In genomic region chr12:79454338-79454777, GRCh38 we compare ENCODE assay signal across 12 cellular contexts.
DNase-seq lines count a peak whose midpoint lies in the region; ATAC-seq and TF ChIP-seq lines count a peak whose summit lies in the region.
"Had no signal": no experiment of that assay in that cellular context is flagged by ENCODE, and none has a peak within 500 bp of the region (broad histone marks: within the 10 kb centered on the region; RNA-seq: fewer than 3 reads in every experiment).

No MANE protein-coding gene starts in this region.

- DNase-seq in DMS53 treated with DMSO at 0.1 percent for 48 hours (lab: John Stamatoyannopoulos, UW; ENCODE audit: unreplicated experiment) (peak; percentile 27), RWPE2 (ENCODE audit: low spot score) (no peak), epithelial cell of proximal tubule (ENCODE audit: low read depth) (peak; percentile 85), omental fat pad (ENCODE audit: low spot score) (no peak), AG08396 (ENCODE audit: low spot score) (no peak), NCI-H146 (lab: John Stamatoyannopoulos, UW) (no peak), C1 segment of cervical spinal cord (lab: John Stamatoyannopoulos, UW) (no peak)
- DNase-seq: activated CD4-positive, alpha-beta memory T cell treated with anti-CD3 and anti-CD28 coated beads, Interleukin-2, amount 10 ng/mL, durations not matched to agents 7 days and 5 days; glutamatergic neuron; SHP77 treated with DMSO at 0.1 percent for 48 hours had no signal

- H3K27me3 ChIP-seq in RWPE2 (ENCODE audit: insufficient read depth, poor library complexity, severe bottlenecking): no peaks in the 10 kb centered on the region

- H3K9me3 ChIP-seq in RWPE2 (ENCODE audit: severe bottlenecking): no peaks in the 10 kb centered on the region

- ATAC-seq in RWPE2 (ENCODE audit: low read depth) (peak; percentile 52), omental fat pad (ENCODE audit: low FRiP score) (peak; percentile 66), HG03175 (IDR thresholded peaks at IDR 0.05; ENCODE audit: unreplicated experiment) (no peak)
- ATAC-seq: GM12878 had no signal

- TF ChIP-seq CTCF in RWPE2 (IDR thresholded peaks at IDR 0.05; ENCODE audit: poor library complexity, severe bottlenecking): no peak
- no peak for TF ChIP-seq CTCF in epithelial cell of proximal tubule (conservative IDR thresholded peaks at IDR 0.05; ENCODE audit: low read depth, low read length)
- no peak for TF ChIP-seq CTCF in omental fat pad (IDR thresholded peaks at IDR 0.05)

- H3K4me1 ChIP-seq in RWPE2 (ENCODE audit: insufficient read depth, poor library complexity, severe bottlenecking): peaks cover 19% of the 10 kb centered on the region

- H3K27ac ChIP-seq in RWPE2 (ENCODE audit: poor library complexity, severe bottlenecking): no peak overlapping the region

- no peak overlapping the region for H3K4me3 ChIP-seq in RWPE2 (ENCODE audit: severe bottlenecking)
- H3K4me3 ChIP-seq in epithelial cell of proximal tubule (ENCODE audit: low read depth, low read length): peak overlapping the region; percentile 42
- H3K4me3 ChIP-seq: GM12878 had no signal

- H3K36me3 ChIP-seq in RWPE2 (ENCODE audit: low read depth): no peaks in the 10 kb centered on the region

Comparison
In these comparisons a context has a peak if more than half of its experiments do, and no peak if none do; other contexts are left out.
1. DNase-seq: peak in DMS53 treated with DMSO at 0.1 percent for 48 hours (single experiment) and epithelial cell of proximal tubule (single experiment); none in RWPE2 (single experiment), omental fat pad (single experiment), AG08396 (single experiment), NCI-H146 (single experiment) and C1 segment of cervical spinal cord (0 of 14).